ENCODE assay signal across 18 cellular contexts in the genomic region with DNA sequence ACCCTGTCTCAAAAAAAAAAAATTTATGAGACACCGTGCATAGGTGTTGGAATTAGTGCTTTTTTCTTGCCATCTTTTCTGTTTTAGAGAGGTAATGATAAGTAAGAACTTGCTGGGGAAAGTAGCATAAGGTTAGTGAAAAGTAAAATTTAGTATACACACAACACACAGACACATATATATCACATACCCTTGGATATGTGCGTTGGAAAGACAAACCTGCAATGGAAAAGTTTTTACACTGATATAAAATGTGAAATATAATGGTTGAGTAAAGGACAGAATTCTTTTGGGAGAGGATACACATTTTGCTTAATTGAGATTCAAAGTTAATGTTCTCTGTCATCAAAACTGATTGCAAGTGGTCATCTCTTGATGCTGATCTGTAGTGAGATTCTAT. TPM values are rescaled to one million over a fixed set of nuclear protein-coding genes. Genes with fewer than 3 reads are reported as not detected.
DNase-seq lines count a peak whose midpoint lies in the region; ATAC-seq and TF ChIP-seq lines count a peak whose summit lies in the region.
"Had no signal": no experiment of that assay in that cellular context is flagged by ENCODE, and none has a peak within 500 bp of the region (broad histone marks: within the 10 kb centered on the region; RNA-seq: fewer than 3 reads in every experiment).

No MANE protein-coding gene starts in this region.

- ATAC-seq in activated T-helper 17 cell treated with anti-CD3 and anti-CD28 coated beads, Interleukin-2, amount 50 U/mL, for 72 hours (replicated peaks) = no peak
- no peak for ATAC-seq in naive thymus-derived CD4-positive, alpha-beta T cell
- no peak for ATAC-seq in HG02852 (IDR thresholded peaks at IDR 0.05; ENCODE audit: unreplicated experiment)
- ATAC-seq in GM21723 (IDR thresholded peaks at IDR 0.05; ENCODE audit: unreplicated experiment) = no peak
- ATAC-seq: CD8-positive, alpha-beta T cell; Right ventricle myocardium inferior had no signal

- intact Hi-C loops in naive thymus-derived CD4-positive, alpha-beta T cell (cut with micrococcal nuclease) = no loop called here

- TF ChIP-seq CTCF in cardiac muscle cell (IDR thresholded peaks at IDR 0.05; ENCODE audit: low read depth, low read length) (no peak), right atrium auricular region (IDR thresholded peaks at IDR 0.05) (no peak)

- POLR2A ChIA-PET in naive thymus-derived CD4-positive, alpha-beta T cell (lab: Charles Lee) = no interaction called here

- no peak overlapping the region for H3K27ac Mint-ChIP-seq in activated T-helper 17 cell treated with anti-CD3 and anti-CD28 coated beads, Interleukin-2, amount 50 U/mL, for 72 hours
- H3K27ac Mint-ChIP-seq in naive thymus-derived CD4-positive, alpha-beta T cell = peak overlapping the region in 3 of 9 donors; percentile 12 to 67 (median 48)
- H3K27ac Mint-ChIP-seq: CD8-positive, alpha-beta T cell had no signal

- H3K36me3 Mint-ChIP-seq in activated T-helper 17 cell treated with anti-CD3 and anti-CD28 coated beads, Interleukin-2, amount 50 U/mL, for 72 hours (ENCODE audit: low read depth) = peaks cover 90% of the 10 kb centered on the region
- H3K36me3 Mint-ChIP-seq in naive thymus-derived CD4-positive, alpha-beta T cell = peaks cover 0 to 16% (median 5%) of the 10 kb centered on the region in 5 donors

- no peaks in the 10 kb centered on the region for H3K27me3 Mint-ChIP-seq in activated T-helper 17 cell treated with anti-CD3 and anti-CD28 coated beads, Interleukin-2, amount 50 U/mL, for 72 hours
- no peaks in the 10 kb centered on the region for H3K27me3 Mint-ChIP-seq in naive thymus-derived CD4-positive, alpha-beta T cell

- H3K4me1 ChIP-seq in cardiac muscle cell (ENCODE audit: low read depth) = peaks cover 7% of the 10 kb centered on the region
- peaks cover 0 to 88% of the 10 kb centered on the region in 2 donors for H3K4me1 ChIP-seq in right atrium auricular region
- H3K4me1 ChIP-seq in naive thymus-derived CD4-positive, alpha-beta T cell (ENCODE audit: control insufficient read depth in 2 of 2, insufficient read depth in 2 of 2, low read length in 2 of 2) = peaks cover 42 to 65% of the 10 kb centered on the region in 2 donors

- H3K9me3 Mint-ChIP-seq in activated T-helper 17 cell treated with anti-CD3 and anti-CD28 coated beads, Interleukin-2, amount 50 U/mL, for 72 hours = no peaks in the 10 kb centered on the region
- peaks cover 0 to 2% (median 0%) of the 10 kb centered on the region in 11 donors for H3K9me3 Mint-ChIP-seq in naive thymus-derived CD4-positive, alpha-beta T cell
- H3K9me3 Mint-ChIP-seq: CD8-positive, alpha-beta T cell had no signal

- peak overlapping the region; percentile 32 for H3K4me3 Mint-ChIP-seq in activated T-helper 17 cell treated with anti-CD3 and anti-CD28 coated beads, Interleukin-2, amount 50 U/mL, for 72 hours
- H3K4me3 Mint-ChIP-seq in naive thymus-derived CD4-positive, alpha-beta T cell = peak overlapping the region in 8 of 10 donors; percentile 30 to 71 (median 54)
- H3K4me3 Mint-ChIP-seq: CD8-positive, alpha-beta T cell had no signal

- peaks cover 60% of the 10 kb centered on the region for H3K4me1 Mint-ChIP-seq in activated T-helper 17 cell treated with anti-CD3 and anti-CD28 coated beads, Interleukin-2, amount 50 U/mL, for 72 hours
- H3K4me1 Mint-ChIP-seq in naive thymus-derived CD4-positive, alpha-beta T cell = peaks cover 41 to 97% (median 87%) of the 10 kb centered on the region in 7 donors

- H3K9me3 ChIP-seq in cardiac muscle cell (ENCODE audit: low read depth) (no peaks in the 10 kb centered on the region), right atrium auricular region (no peaks in the 10 kb centered on the region)
- no peaks in the 10 kb centered on the region for H3K9me3 ChIP-seq in naive thymus-derived CD4-positive, alpha-beta T cell (ENCODE audit: control insufficient read depth in 2 of 3, low read length in 3 of 3)

- CTCF ChIA-PET in naive thymus-derived CD4-positive, alpha-beta T cell (lab: Charles Lee) = no interaction called here

- H3K4me3 ChIP-seq in cardiac muscle cell (no peak overlapping the region), right atrium auricular region (no peak overlapping the region)
- no peak overlapping the region for H3K4me3 ChIP-seq in naive thymus-derived CD4-positive, alpha-beta T cell (ENCODE audit: low read length)
- H3K4me3 ChIP-seq: PC-9 had no signal

- H3K27me3 ChIP-seq in cardiac muscle cell (no peaks in the 10 kb centered on the region), right atrium auricular region (no peaks in the 10 kb centered on the region)
- H3K27me3 ChIP-seq in naive thymus-derived CD4-positive, alpha-beta T cell (ENCODE audit: control insufficient read depth in 2 of 2, insufficient read depth in 2 of 2, low read length in 2 of 2) = no peaks in the 10 kb centered on the region

- no peaks in the 10 kb centered on the region for H3K36me3 ChIP-seq in cardiac muscle cell
- peaks cover under 1% of the 10 kb centered on the region for H3K36me3 ChIP-seq in right atrium auricular region
- no peaks in the 10 kb centered on the region for H3K36me3 ChIP-seq in naive thymus-derived CD4-positive, alpha-beta T cell (ENCODE audit: control insufficient read depth in 2 of 3, insufficient read depth in 3 of 3, low read length in 3 of 3)

- DNase-seq in cardiac muscle cell (ENCODE audit: low read depth in 1 of 2, low spot score in 1 of 2) = no peak
- DNase-seq in right atrium auricular region (ENCODE audit: low spot score) = no peak
- no peak for DNase-seq in naive thymus-derived CD4-positive, alpha-beta T cell
- no peak for DNase-seq in NCI-H187 (lab: John Stamatoyannopoulos, UW)
- no peak for DNase-seq in CD1c-positive myeloid dendritic cell (ENCODE audit: extremely low spot score)
- DNase-seq: AML-193; CD8-positive, alpha-beta T cell; NCI-H1092; NCI-H1694; NCI-H345; NCI-H526 treated with DMSO at 0.1 percent for 48 hours; PC-9 had no signal

- peak overlapping the region; percentile 10 for H3K27ac ChIP-seq in cardiac muscle cell
- no peak overlapping the region for H3K27ac ChIP-seq in right atrium auricular region
- H3K27ac ChIP-seq in naive thymus-derived CD4-positive, alpha-beta T cell (ENCODE audit: low read depth, low read length) = no peak overlapping the region
- H3K27ac ChIP-seq: KMS-11, PC-9 had no signal

RNA-seq across cellular contexts. Expression of gene PPP1CB, which starts 13.3 kb away (rescaled TPM):
- total RNA-seq in cardiac muscle cell (131 and 161 TPM in 2 replicates), right atrium auricular region (100 to 1,000 TPM; 185 to 213 TPM)
- polyA plus RNA-seq in cardiac muscle cell = 140 and 198 TPM in 2 replicates
- total RNA-seq in activated T-helper 17 cell treated with anti-CD3 and anti-CD28 coated beads, Interleukin-2, amount 50 U/mL, for 72 hours = 100 to 1,000 TPM; 207 to 227 TPM
- 100 to 1,000 TPM; 202 to 223 (median 210) TPM for total RNA-seq in naive thymus-derived CD4-positive, alpha-beta T cell
- polyA plus RNA-seq in naive thymus-derived CD4-positive, alpha-beta T cell = 100 to 1,000 TPM in 1 of 2 donors, 10 to 100 TPM in 1; 73.5 to 100 TPM

RNA-seq across cellular contexts. Expression of gene SPDYA, which starts 45.7 kb away (rescaled TPM):
- total RNA-seq in cardiac muscle cell (0.21 and 1.4 TPM in 2 replicates), right atrium auricular region (under 1 TPM in 1 of 2 donors, not detected in 1; 0.30 TPM)
- polyA plus RNA-seq in cardiac muscle cell = 1.3 and 2.1 TPM in 2 replicates
- total RNA-seq in activated T-helper 17 cell treated with anti-CD3 and anti-CD28 coated beads, Interleukin-2, amount 50 U/mL, for 72 hours = 1 to 10 TPM; 2.1 to 3.3 TPM
- total RNA-seq in naive thymus-derived CD4-positive, alpha-beta T cell = 1 to 10 TPM; 1.3 to 9.8 (median 4.6) TPM
- not detected for polyA plus RNA-seq in naive thymus-derived CD4-positive, alpha-beta T cell
- total RNA-seq: H4 had no signal
